ENCODE assay signal across 8 cellular contexts in the genomic region with DNA sequence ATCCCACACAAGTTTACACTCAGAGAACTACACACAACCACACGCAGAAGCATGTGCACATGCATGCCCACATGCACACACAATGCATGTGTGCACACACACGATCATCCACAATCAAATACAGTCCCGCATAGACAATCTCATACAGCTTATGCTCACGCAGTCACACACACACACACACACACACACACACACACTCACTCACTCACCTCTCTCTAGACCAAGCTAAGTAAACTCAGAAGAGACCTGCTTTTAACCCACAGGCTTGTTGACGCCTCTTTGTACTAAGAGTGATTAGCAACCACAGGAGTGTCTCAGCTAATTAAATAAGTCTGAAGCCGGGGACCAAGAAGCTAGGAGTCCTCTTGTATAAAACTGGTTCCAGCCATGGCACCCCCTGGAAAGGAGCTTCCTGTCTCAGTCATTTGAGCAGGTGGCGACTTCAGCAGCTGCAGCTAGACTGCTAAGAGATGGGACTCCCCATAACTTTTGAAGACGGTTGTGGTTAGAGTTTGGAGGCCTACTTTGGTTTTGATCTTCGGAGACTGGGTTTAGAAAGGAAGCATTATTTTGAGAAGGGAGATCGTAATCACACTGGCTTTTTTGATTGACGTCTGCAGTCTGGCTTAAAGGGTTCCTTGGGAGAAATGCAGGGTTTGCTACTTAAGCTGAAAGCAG.
DNase-seq lines count a peak whose midpoint lies in the region; ATAC-seq lines count a peak whose summit lies in the region.

No MANE protein-coding gene starts in this region.

- peak overlapping the region; percentile 66 for H3K27ac Mint-ChIP-seq in T-helper 1 cell treated with Interleukin-12 subunit alpha and Interleukin-12 subunit beta and Interleukin-4 antibody, amounts not matched to agents 30 μg/mL and 1 μg/mL, for 36 hours
- peak overlapping the region; percentile 44 for H3K27ac Mint-ChIP-seq in stimulated activated memory B cell treated with anti-CD40 and anti-IgM and Interleukin-4, amounts not matched to agents 10 μg/mL and 1 μg/mL and 100 μg/mL, for 72 hours

- H3K4me3 Mint-ChIP-seq in T-helper 1 cell treated with Interleukin-12 subunit alpha and Interleukin-12 subunit beta and Interleukin-4 antibody, amounts not matched to agents 30 μg/mL and 1 μg/mL, for 36 hours: peak overlapping the region; percentile 47
- H3K4me3 Mint-ChIP-seq in stimulated activated memory B cell treated with anti-CD40 and anti-IgM and Interleukin-4, amounts not matched to agents 10 μg/mL and 1 μg/mL and 100 μg/mL, for 72 hours: peak overlapping the region; percentile 2

- H3K27me3 Mint-ChIP-seq in T-helper 1 cell treated with Interleukin-12 subunit alpha and Interleukin-12 subunit beta and Interleukin-4 antibody, amounts not matched to agents 30 μg/mL and 1 μg/mL, for 36 hours (ENCODE audit: low read depth): peaks cover 10% of the 10 kb centered on the region
- H3K27me3 Mint-ChIP-seq in stimulated activated memory B cell treated with anti-CD40 and anti-IgM and Interleukin-4, amounts not matched to agents 10 μg/mL and 1 μg/mL and 100 μg/mL, for 72 hours: no peaks in the 10 kb centered on the region

- H3K36me3 Mint-ChIP-seq in T-helper 1 cell treated with Interleukin-12 subunit alpha and Interleukin-12 subunit beta and Interleukin-4 antibody, amounts not matched to agents 30 μg/mL and 1 μg/mL, for 36 hours (ENCODE audit: low read depth): peaks cover 3% of the 10 kb centered on the region
- H3K36me3 Mint-ChIP-seq in stimulated activated memory B cell treated with anti-CD40 and anti-IgM and Interleukin-4, amounts not matched to agents 10 μg/mL and 1 μg/mL and 100 μg/mL, for 72 hours: no peaks in the 10 kb centered on the region

- ATAC-seq in HG03066 (IDR thresholded peaks at IDR 0.05; ENCODE audit: low read depth, unreplicated experiment): peak; percentile 43
- peak; percentile 77 for ATAC-seq in stimulated activated memory B cell treated with anti-CD40 and anti-IgM and Interleukin-4, amounts not matched to agents 10 μg/mL and 1 μg/mL and 100 μg/mL, for 72 hours

- H3K9me3 Mint-ChIP-seq in T-helper 1 cell treated with Interleukin-12 subunit alpha and Interleukin-12 subunit beta and Interleukin-4 antibody, amounts not matched to agents 30 μg/mL and 1 μg/mL, for 36 hours: no peaks in the 10 kb centered on the region
- H3K9me3 Mint-ChIP-seq in stimulated activated memory B cell treated with anti-CD40 and anti-IgM and Interleukin-4, amounts not matched to agents 10 μg/mL and 1 μg/mL and 100 μg/mL, for 72 hours: no peaks in the 10 kb centered on the region

- DNase-seq in DMS153 (lab: John Stamatoyannopoulos, UW) (peak; percentile 56), DMS153 treated with DMSO at 0.1 percent for 48 hours (lab: John Stamatoyannopoulos, UW; ENCODE audit: unreplicated experiment) (no peak), NCI-H446 (lab: John Stamatoyannopoulos, UW) (no peak), AG08395 (ENCODE audit: low spot score) (no peak)
- peak; percentile 62 for DNase-seq in effector CD4-positive, alpha-beta T cell

- peaks cover 41% of the 10 kb centered on the region for H3K4me1 Mint-ChIP-seq in T-helper 1 cell treated with Interleukin-12 subunit alpha and Interleukin-12 subunit beta and Interleukin-4 antibody, amounts not matched to agents 30 μg/mL and 1 μg/mL, for 36 hours (ENCODE audit: low read depth)
- H3K4me1 Mint-ChIP-seq in stimulated activated memory B cell treated with anti-CD40 and anti-IgM and Interleukin-4, amounts not matched to agents 10 μg/mL and 1 μg/mL and 100 μg/mL, for 72 hours: peaks cover 26% of the 10 kb centered on the region

Comparison
In these comparisons a context has a peak if more than half of its experiments do, and no peak if none do; other contexts are left out.
1. DNase-seq: peak in DMS153 (single experiment) and effector CD4-positive, alpha-beta T cell (single experiment); none in DMS153 treated with DMSO at 0.1 percent for 48 hours (single experiment), NCI-H446 (0 of 2) and AG08395 (single experiment).